Comparison of ENCODE assay signal across 8 cellular contexts in the genomic region with DNA sequence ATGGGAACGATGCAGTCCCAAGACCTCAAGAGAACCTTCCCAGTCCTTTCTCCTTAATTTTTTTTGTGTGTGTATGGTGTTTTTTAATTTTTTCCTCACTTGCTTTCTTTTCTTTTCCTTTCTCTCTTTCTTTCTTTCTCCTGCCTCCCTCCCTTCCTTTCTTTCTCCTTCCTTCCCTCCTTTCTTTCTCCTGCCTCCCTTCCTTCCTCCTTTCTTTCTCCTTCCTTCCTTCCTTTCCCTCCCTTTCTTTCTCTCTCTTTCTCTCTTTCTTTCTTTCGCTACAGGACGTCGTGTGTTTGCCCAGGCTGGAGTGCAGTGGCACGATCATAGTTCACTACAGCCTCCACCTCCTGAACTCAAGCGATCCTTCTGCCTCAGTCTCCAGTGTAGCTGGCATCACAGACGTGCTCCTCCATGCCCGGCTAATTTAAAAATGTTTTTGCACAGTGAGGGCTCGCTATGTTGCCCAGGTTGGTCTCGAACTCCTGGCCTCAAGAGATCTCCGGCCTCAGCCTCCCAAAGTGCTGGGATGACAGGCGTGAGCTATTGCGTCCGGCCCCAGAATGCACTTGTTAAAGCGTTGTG.
DNase-seq lines count a peak whose midpoint lies in the region; ATAC-seq lines count a peak whose summit lies in the region.

No MANE protein-coding gene starts in this region.

- peaks cover 1 to 29% (median 21%) of the 10 kb centered on the region in 5 donors for H3K4me1 ChIP-seq in subcutaneous abdominal adipose tissue (ENCODE audit: control insufficient read depth in 5 of 5, insufficient read depth in 5 of 5, low read length in 5 of 5)

- H3K36me3 Mint-ChIP-seq in T-helper 2 cell treated with Interferon-gamma antibody and Interleukin-4, amounts not matched to agents 5 μg/mL and 100 μg/mL, for 36 hours (ENCODE audit: low read depth), result peaks cover 3% of the 10 kb centered on the region
- peaks cover 4% of the 10 kb centered on the region for H3K36me3 Mint-ChIP-seq in activated naive CD8-positive, alpha-beta T cell treated with anti-CD3 and anti-CD28 coated beads, Interleukin-2, amount 50 U/mL, for 24 hours (ENCODE audit: low read depth)

- peak overlapping the region; percentile 76 for H3K4me3 Mint-ChIP-seq in T-helper 2 cell treated with Interferon-gamma antibody and Interleukin-4, amounts not matched to agents 5 μg/mL and 100 μg/mL, for 36 hours
- H3K4me3 Mint-ChIP-seq in activated naive CD8-positive, alpha-beta T cell treated with anti-CD3 and anti-CD28 coated beads, Interleukin-2, amount 50 U/mL, for 24 hours, result peak overlapping the region; percentile 58

- peak overlapping the region; percentile 48 to 83 (median 61) for H3K4me3 ChIP-seq in subcutaneous abdominal adipose tissue (ENCODE audit: low read depth in 1 of 5, low read length in 5 of 5)

- H3K36me3 ChIP-seq in subcutaneous abdominal adipose tissue (ENCODE audit: control insufficient read depth in 5 of 5, insufficient read depth in 5 of 5, low read length in 5 of 5), result peaks cover 0 to 6% (median 0%) of the 10 kb centered on the region in 5 donors

- peak overlapping the region; percentile 74 for H3K27ac Mint-ChIP-seq in T-helper 2 cell treated with Interferon-gamma antibody and Interleukin-4, amounts not matched to agents 5 μg/mL and 100 μg/mL, for 36 hours
- peak overlapping the region; percentile 64 for H3K27ac Mint-ChIP-seq in activated naive CD8-positive, alpha-beta T cell treated with anti-CD3 and anti-CD28 coated beads, Interleukin-2, amount 50 U/mL, for 24 hours

- ATAC-seq in activated naive CD8-positive, alpha-beta T cell treated with anti-CD3 and anti-CD28 coated beads, Interleukin-2, amount 50 U/mL, for 24 hours, result no peak

- no peak for DNase-seq in T-helper 2 cell treated with Interferon-gamma antibody and Interleukin-4, amounts not matched to agents 5 μg/mL and 100 μg/mL, for 36 hours (ENCODE audit: low spot score)
- no peak for DNase-seq in T-helper 2 cell
- no peak for DNase-seq in activated naive CD8-positive, alpha-beta T cell treated with anti-CD3 and anti-CD28 coated beads, Interleukin-2, amount 50 U/mL, for 24 hours
- no peak for DNase-seq in epidermal melanocyte (ENCODE audit: insufficient read length, low spot score)
- DNase-seq in NCI-H345 (lab: John Stamatoyannopoulos, UW), result no peak
- DNase-seq in stimulated activated CD4-positive, alpha-beta T cell treated with anti-CD3 and anti-CD28 coated beads, Interleukin-4, amount 100 ng/mL, for 24 hours, result no peak

- no peaks in the 10 kb centered on the region for H3K9me3 Mint-ChIP-seq in T-helper 2 cell treated with Interferon-gamma antibody and Interleukin-4, amounts not matched to agents 5 μg/mL and 100 μg/mL, for 36 hours
- no peaks in the 10 kb centered on the region for H3K9me3 Mint-ChIP-seq in activated naive CD8-positive, alpha-beta T cell treated with anti-CD3 and anti-CD28 coated beads, Interleukin-2, amount 50 U/mL, for 24 hours

- H3K27me3 ChIP-seq in layer of hippocampus (ENCODE audit: control insufficient read depth, insufficient read depth, low read length) (no peaks in the 10 kb centered on the region), subcutaneous abdominal adipose tissue (ENCODE audit: control insufficient read depth in 5 of 5, insufficient read depth in 4 of 5, low read length in 5 of 5) (no peaks in the 10 kb centered on the region)

- no peaks in the 10 kb centered on the region for H3K9me3 ChIP-seq in subcutaneous abdominal adipose tissue (ENCODE audit: control insufficient read depth in 5 of 5, low read length in 5 of 5)

- H3K27ac ChIP-seq in layer of hippocampus (ENCODE audit: low read depth, low read length) (peak overlapping the region; percentile 89), subcutaneous abdominal adipose tissue (ENCODE audit: low read depth, low read length) (peak overlapping the region; percentile 60)

- peak overlapping the region; percentile 19 to 78 (median 63) for H3K9ac ChIP-seq in subcutaneous abdominal adipose tissue (ENCODE audit: low read length in 5 of 5)

- no peaks in the 10 kb centered on the region for H3K27me3 Mint-ChIP-seq in T-helper 2 cell treated with Interferon-gamma antibody and Interleukin-4, amounts not matched to agents 5 μg/mL and 100 μg/mL, for 36 hours (ENCODE audit: low read depth)
- no peaks in the 10 kb centered on the region for H3K27me3 Mint-ChIP-seq in activated naive CD8-positive, alpha-beta T cell treated with anti-CD3 and anti-CD28 coated beads, Interleukin-2, amount 50 U/mL, for 24 hours

- H3K4me1 Mint-ChIP-seq in T-helper 2 cell treated with Interferon-gamma antibody and Interleukin-4, amounts not matched to agents 5 μg/mL and 100 μg/mL, for 36 hours (ENCODE audit: low read depth), result peaks cover 14% of the 10 kb centered on the region
- H3K4me1 Mint-ChIP-seq in activated naive CD8-positive, alpha-beta T cell treated with anti-CD3 and anti-CD28 coated beads, Interleukin-2, amount 50 U/mL, for 24 hours, result peaks cover 24% of the 10 kb centered on the region
